ENCODE assay signal across 1 cellular context in the genomic region with DNA sequence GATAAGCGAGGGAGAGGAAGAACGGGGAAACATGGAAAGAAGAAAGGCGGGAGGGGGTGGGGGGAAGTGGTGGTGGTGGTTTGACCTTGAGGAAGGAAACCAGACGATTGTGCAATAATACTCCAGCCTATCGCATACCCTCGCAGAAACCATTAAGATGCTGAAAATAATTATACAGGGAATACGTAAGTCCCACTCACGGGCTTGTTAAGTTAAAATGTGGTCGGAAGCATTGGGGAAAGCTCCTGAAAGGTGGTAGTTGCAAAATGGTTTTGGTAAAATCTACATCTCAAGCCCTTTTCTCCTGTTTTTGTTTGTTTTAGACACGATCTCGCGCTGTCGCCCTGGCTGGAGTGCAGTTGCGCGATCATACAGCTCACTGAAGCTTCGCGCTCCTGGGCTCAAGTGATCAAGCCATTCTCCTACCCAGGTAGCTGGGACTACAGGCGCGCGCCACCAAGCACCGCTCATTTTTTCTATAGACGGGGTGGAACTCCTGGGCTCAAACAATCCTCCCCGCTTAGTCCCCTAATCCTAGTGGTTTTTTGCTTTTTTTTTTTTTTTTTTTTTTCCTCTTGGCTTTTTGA.
A peak's percentile ranks its signal among the peaks of the same experiment; 100 is the strongest.
TF ChIP-seq lines count a peak whose summit lies in the region.

No MANE protein-coding gene starts in this region.

TF ChIP-seq in H1, 55 proteins besides CTCF, POLR2A, EP300 and RAD21 (continued from another document):
- TF ChIP-seq RBBP5 (IDR thresholded peaks at IDR 0.05; ENCODE audit: borderline replicate concordance, low read depth, low read length) (peak; percentile 18; the same call in 1 of the 2 replicates), CEBPB (IDR thresholded peaks at IDR 0.05; ENCODE audit: low read depth, low read length) (peak; percentile 96), SAP30 (IDR thresholded peaks at IDR 0.05; ENCODE audit: insufficient read depth, insufficient replicate concordance, low read length) (no peak), KDM4A (IDR thresholded peaks at IDR 0.05; ENCODE audit: low read depth, low read length, severe bottlenecking) (peak; percentile 58), EGR1 (IDR thresholded peaks at IDR 0.05; ENCODE audit: borderline replicate concordance, low read depth, low read length) (no peak), PHF8 (conservative IDR thresholded peaks at IDR 0.05; ENCODE audit: low read depth, low read length) (no peak), TAF1 (IDR thresholded peaks at IDR 0.05; ENCODE audit: low read depth, low read length) (0 out of 2 replicates have a peak, but pooled peaks have one; percentile 24), TAF7 (optimal IDR thresholded peaks at IDR 0.05; ENCODE audit: borderline replicate concordance, low read depth, low read length) (no peak)
